ENCODE assay signal across 9 cellular contexts in genomic region chr10:78047314-78047891, GRCh38. TPM values are rescaled to one million over a fixed set of nuclear protein-coding genes. Genes with fewer than 3 reads are reported as not detected.
A peak's percentile ranks its signal among the peaks of the same experiment; 100 is the strongest.
DNase-seq lines count a peak whose midpoint lies in the region; ATAC-seq and TF ChIP-seq lines count a peak whose summit lies in the region.
"Had no signal": no experiment of that assay in that cellular context is flagged by ENCODE, and none has a peak within 500 bp of the region (broad histone marks: within the 10 kb centered on the region; RNA-seq: fewer than 3 reads in every experiment).

No MANE protein-coding gene starts in this region.

- H3K27me3 ChIP-seq in MM.1S (replicated peaks; ENCODE audit: insufficient read depth, low read length) (no peaks in the 10 kb centered on the region), upper lobe of right lung (no peaks in the 10 kb centered on the region)

- H3K27ac Mint-ChIP-seq in CD14-positive monocyte: peak overlapping the region in 1 of 7 donors; percentile 57
- no peak overlapping the region for H3K27ac Mint-ChIP-seq in activated naive CD4-positive, alpha-beta T cell treated with anti-CD3 and anti-CD28 coated beads for 36 hours
- H3K27ac Mint-ChIP-seq: IgD-negative memory B cell had no signal

- H3K4me1 Mint-ChIP-seq in CD14-positive monocyte: peaks cover 19% of the 10 kb centered on the region
- peaks cover 26% of the 10 kb centered on the region for H3K4me1 Mint-ChIP-seq in activated naive CD4-positive, alpha-beta T cell treated with anti-CD3 and anti-CD28 coated beads for 36 hours (ENCODE audit: low read depth)

- H3K9me3 ChIP-seq in MM.1S (replicated peaks; ENCODE audit: insufficient read depth, low read length) (no peaks in the 10 kb centered on the region), SK-N-MC (ENCODE audit: low read depth, low read length) (no peaks in the 10 kb centered on the region), upper lobe of right lung (no peaks in the 10 kb centered on the region)

- DNase-seq in CD14-positive monocyte (ENCODE audit: low spot score) (peak; percentile 83), GM20000 (ENCODE audit: low spot score) (peak; percentile 63), MM.1S (peak; percentile 83), SK-N-MC (ENCODE audit: low read depth, low spot score) (peak; percentile 47), glomerular endothelial cell (ENCODE audit: extremely low read depth, low read depth, low spot score) (peak; percentile 69), pons (ENCODE audit: low spot score) (peak; percentile 94), upper lobe of right lung (peak; percentile 86)
- peak; percentile 90 for DNase-seq in activated naive CD4-positive, alpha-beta T cell treated with anti-CD3 and anti-CD28 coated beads for 36 hours

- ATAC-seq in upper lobe of right lung: peak; percentile 93

- H3K9me3 Mint-ChIP-seq in CD14-positive monocyte: peaks cover 0 to 2% (median 0%) of the 10 kb centered on the region in 7 donors
- H3K9me3 Mint-ChIP-seq in activated naive CD4-positive, alpha-beta T cell treated with anti-CD3 and anti-CD28 coated beads for 36 hours: no peaks in the 10 kb centered on the region
- H3K9me3 Mint-ChIP-seq: IgD-negative memory B cell had no signal

- H3K9me2 ChIP-seq in MM.1S (replicated peaks; ENCODE audit: insufficient read depth, low read length): no peaks in the 10 kb centered on the region

- CTCF ChIA-PET in activated naive CD4-positive, alpha-beta T cell treated with anti-CD3 and anti-CD28 coated beads for 36 hours (lab: Charles Lee): interaction anchor here (0.5 to 2.9 kb wide), 32 partner anchors 9 to 1326 kb away, joined by 3 to 41 read pairs (median 3); partner anchors contain the start of gene POLR3A

- H3K27me3 Mint-ChIP-seq in CD14-positive monocyte (ENCODE audit: low read depth in 3 of 3): peaks cover 0 to 2% (median 1%) of the 10 kb centered on the region in 3 donors
- no peaks in the 10 kb centered on the region for H3K27me3 Mint-ChIP-seq in activated naive CD4-positive, alpha-beta T cell treated with anti-CD3 and anti-CD28 coated beads for 36 hours (ENCODE audit: low read depth)
- H3K27me3 Mint-ChIP-seq: IgD-negative memory B cell had no signal

- intact Hi-C loops in CD14-positive monocyte (cut with micrococcal nuclease) (loop anchor here (2.0 to 10.0 kb wide), 5 partner anchors 265 to 1150 kb away; no protein-coding TSS in a partner anchor), upper lobe of right lung (cut with DNase I) (loop anchor here (10.0 kb wide), 1 partner anchor 1147 kb away; no protein-coding TSS in a partner anchor)
- intact Hi-C loops in activated naive CD4-positive, alpha-beta T cell treated with anti-CD3 and anti-CD28 coated beads for 36 hours (cut with micrococcal nuclease): loop anchor here (1.0 to 5.0 kb wide), 5 partner anchors 255 to 1148 kb away; no protein-coding TSS in a partner anchor

- H3K4me1 ChIP-seq in MM.1S (ENCODE audit: low read length): peaks cover 21% of the 10 kb centered on the region; the same call in 1 of the 2 replicates
- peaks cover 4% of the 10 kb centered on the region for H3K4me1 ChIP-seq in upper lobe of right lung

- no peak overlapping the region for H3K4me3 ChIP-seq in MM.1S (ENCODE audit: low read length)
- H3K4me3 ChIP-seq in SK-N-MC: no peak overlapping the region
- H3K4me3 ChIP-seq in upper lobe of right lung: no peak overlapping the region

- H3K27ac ChIP-seq in MM.1S (ENCODE audit: low read length): no peak overlapping the region
- no peak overlapping the region for H3K27ac ChIP-seq in SK-N-MC
- H3K27ac ChIP-seq in upper lobe of right lung: no peak overlapping the region

- no peaks in the 10 kb centered on the region for H3K36me3 ChIP-seq in MM.1S (replicated peaks; ENCODE audit: insufficient read depth, low read length)
- H3K36me3 ChIP-seq in SK-N-MC (ENCODE audit: insufficient read depth, low read length): peaks cover 2% of the 10 kb centered on the region
- peaks cover 4% of the 10 kb centered on the region for H3K36me3 ChIP-seq in upper lobe of right lung

- no peak overlapping the region for H2AFZ ChIP-seq in MM.1S (ENCODE audit: low read length)

- H3K36me3 Mint-ChIP-seq in CD14-positive monocyte: peaks cover 5 to 6% of the 10 kb centered on the region in 2 donors
- H3K36me3 Mint-ChIP-seq in activated naive CD4-positive, alpha-beta T cell treated with anti-CD3 and anti-CD28 coated beads for 36 hours (ENCODE audit: low read depth): peaks cover 4% of the 10 kb centered on the region

- no peak overlapping the region for H3K9ac ChIP-seq in MM.1S (ENCODE audit: low read length)
- H3K9ac ChIP-seq in SK-N-MC (ENCODE audit: insufficient read length): no peak overlapping the region

- H3K4me3 Mint-ChIP-seq in CD14-positive monocyte: peak overlapping the region in 1 of 2 donors; percentile 20
- no peak overlapping the region for H3K4me3 Mint-ChIP-seq in activated naive CD4-positive, alpha-beta T cell treated with anti-CD3 and anti-CD28 coated beads for 36 hours

- H3F3A ChIP-seq in MM.1S (ENCODE audit: insufficient read depth, low read length): peaks cover 26% of the 10 kb centered on the region

- H3K79me2 ChIP-seq in MM.1S (ENCODE audit: low read length): no peaks in the 10 kb centered on the region

- no peaks in the 10 kb centered on the region for H4K20me1 ChIP-seq in MM.1S (ENCODE audit: insufficient read depth, low read length)

- H3K4me2 ChIP-seq in MM.1S (ENCODE audit: low read depth, low read length): no peak overlapping the region

- peak; percentile 90 for TF ChIP-seq CTCF in CD14-positive monocyte (IDR thresholded peaks at IDR 0.05)
- peak; percentile 93 for TF ChIP-seq CTCF in GM20000 (IDR thresholded peaks at IDR 0.05; ENCODE audit: extremely low read depth, missing control alignments)
- peak; percentile 89 for TF ChIP-seq CTCF in MM.1S (IDR thresholded peaks at IDR 0.05; ENCODE audit: low read length)
- peak; percentile 91 for TF ChIP-seq CTCF in upper lobe of right lung (IDR thresholded peaks at IDR 0.05)

RNA-seq across cellular contexts. Expression of gene RPS24, which starts 13.7 kb away (rescaled TPM):
- 100 to 1,000 TPM; 801 to 840 TPM for polyA plus RNA-seq in CD14-positive monocyte
- total RNA-seq in activated naive CD4-positive, alpha-beta T cell treated with anti-CD3 and anti-CD28 coated beads for 36 hours: 1,000 to 10,000 TPM; 2,424 to 2,524 TPM
- total RNA-seq in glomerular endothelial cell (1,840 and 2,519 TPM in 2 replicates), upper lobe of right lung (1,039 TPM)

RNA-seq across cellular contexts. Expression of gene POLR3A, which starts 18.1 kb away (rescaled TPM):
- 1 to 10 TPM; 2.7 to 4.7 TPM for polyA plus RNA-seq in CD14-positive monocyte
- total RNA-seq in activated naive CD4-positive, alpha-beta T cell treated with anti-CD3 and anti-CD28 coated beads for 36 hours: 10 to 100 TPM; 14.1 to 14.2 TPM
- total RNA-seq in glomerular endothelial cell (18.2 and 18.3 TPM in 2 replicates), upper lobe of right lung (13.7 TPM)
